ENCODE assay signal across 17 cellular contexts in the genomic region with DNA sequence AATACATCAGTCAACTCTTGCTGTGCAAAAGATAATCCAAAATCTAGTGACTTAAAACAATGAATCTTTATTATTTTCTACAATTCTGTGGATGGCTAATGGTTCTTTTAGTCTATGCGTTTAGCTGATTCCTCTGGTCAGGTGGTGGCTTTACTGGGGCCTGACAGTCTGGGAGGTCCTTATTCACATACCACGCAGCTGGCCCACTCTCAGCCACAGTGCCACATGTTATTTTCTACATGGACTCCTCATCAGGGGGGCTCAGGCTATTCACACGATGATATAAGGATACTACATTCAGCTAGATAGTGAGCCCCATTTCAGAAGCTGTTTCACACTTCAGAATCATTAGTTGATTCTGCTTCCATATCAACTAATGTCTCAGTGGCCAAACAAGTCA.
"Had no signal": no experiment of that assay in that cellular context is flagged by ENCODE, and none has a peak within 500 bp of the region (broad histone marks: within the 10 kb centered on the region; RNA-seq: fewer than 3 reads in every experiment).

No MANE protein-coding gene starts in this region.

- H3K27ac ChIP-seq: dorsolateral prefrontal cortex, prostate gland, right atrium auricular region, stomach, thyroid gland had no signal

- H3K4me1 ChIP-seq: prostate gland, right atrium auricular region, stomach, thyroid gland had no signal

- DNase-seq: dorsolateral prefrontal cortex; effector CD4-positive, alpha-beta T cell; hypothalamus; kidney; mucosa of descending colon; naive B cell; nucleus accumbens; stimulated activated CD4-positive, alpha-beta T cell treated with anti-CD3 and anti-CD28 coated beads, Interleukin-2, amount 100 ng/mL, for 24 hours; stimulated activated CD4-positive, alpha-beta T cell treated with anti-CD3 and anti-CD28 coated beads, Interleukin-4, amount 100 ng/mL, for 24 hours; stimulated activated naive CD4-positive, alpha-beta T cell treated with Interleukin-2 at 50 U/mL for 16 hours; stomach; thyroid gland; trophoblast cell had no signal

- H3K4me2 ChIP-seq: smooth muscle cell had no signal

- H3K27me3 ChIP-seq: dorsolateral prefrontal cortex, right atrium auricular region, stomach, thyroid gland had no signal

- H3K4me3 ChIP-seq: dorsolateral prefrontal cortex, lung, mucosa of descending colon, prostate gland, right atrium auricular region, smooth muscle cell, stomach, thyroid gland had no signal

- H3K9me3 ChIP-seq: mucosa of descending colon, prostate gland, right atrium auricular region, stomach, thyroid gland had no signal

- H3K36me3 ChIP-seq: prostate gland, right atrium auricular region, stomach, thyroid gland had no signal
